In the genomic region with DNA sequence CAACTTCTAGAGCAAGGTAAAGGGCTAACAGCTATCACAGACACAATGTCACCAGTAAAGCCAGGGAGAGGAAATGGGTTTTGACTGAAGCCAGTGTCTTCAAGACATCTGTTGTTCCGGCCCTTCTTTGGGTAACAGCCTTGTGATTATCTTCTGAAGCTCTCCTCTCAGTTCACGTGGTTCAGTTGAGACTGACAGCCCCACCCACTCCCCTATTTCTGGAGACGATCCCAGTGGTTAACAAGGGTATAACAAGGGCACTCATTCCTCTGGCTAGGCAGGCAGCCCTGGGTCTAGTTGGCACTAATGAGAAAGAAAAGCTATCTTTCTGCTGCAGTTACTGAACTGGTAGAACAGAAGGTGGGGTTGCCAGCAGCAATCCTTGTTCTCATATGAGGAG, we compare ENCODE assay signal across 1 cellular context.
A peak's percentile ranks its signal among the peaks of the same experiment; 100 is the strongest.
TF ChIP-seq lines count a peak whose summit lies in the region.

No MANE protein-coding gene starts in this region.

TF ChIP-seq in GM12878, 131 proteins besides CTCF, POLR2A, EP300 and RAD21 (continued from another document):
- TF ChIP-seq, protein P1, sequence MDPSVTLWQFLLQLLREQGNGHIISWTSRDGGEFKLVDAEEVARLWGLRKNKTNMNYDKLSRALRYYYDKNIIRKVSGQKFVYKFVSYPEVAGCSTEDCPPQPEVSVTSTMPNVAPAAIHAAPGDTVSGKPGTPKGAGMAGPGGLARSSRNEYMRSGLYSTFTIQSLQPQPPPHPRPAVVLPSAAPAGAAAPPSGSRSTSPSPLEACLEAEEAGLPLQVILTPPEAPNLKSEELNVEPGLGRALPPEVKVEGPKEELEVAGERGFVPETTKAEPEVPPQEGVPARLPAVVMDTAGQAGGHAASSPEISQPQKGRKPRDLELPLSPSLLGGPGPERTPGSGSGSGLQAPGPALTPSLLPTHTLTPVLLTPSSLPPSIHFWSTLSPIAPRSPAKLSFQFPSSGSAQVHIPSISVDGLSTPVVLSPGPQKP (IDR thresholded peaks at IDR 0.05; ENCODE audit: low read depth, low read length) = no peak
- TF ChIP-seq SRF (IDR thresholded peaks at IDR 0.05; ENCODE audit: low read depth in 2 of 2, low read length in 2 of 2) = no peak
- no peak for TF ChIP-seq SPI1 (IDR thresholded peaks at IDR 0.05; ENCODE audit: borderline replicate concordance, insufficient read depth, low read depth, low read length)
- TF ChIP-seq ZNF622 (IDR thresholded peaks at IDR 0.05) = no peak
- TF ChIP-seq PAX8 (IDR thresholded peaks at IDR 0.05) = no peak
- TF ChIP-seq TAF1 (IDR thresholded peaks at IDR 0.05; ENCODE audit: borderline replicate concordance, low read depth, low read length) = no peak
- TF ChIP-seq SP1 (IDR thresholded peaks at IDR 0.05; ENCODE audit: low read depth, low read length) = no peak
- TF ChIP-seq CEBPZ (IDR thresholded peaks at IDR 0.05; ENCODE audit: low read depth, low read length) = no peak
- TF ChIP-seq LARP7 (IDR thresholded peaks at IDR 0.05) = no peak
- TF ChIP-seq, protein P2, sequence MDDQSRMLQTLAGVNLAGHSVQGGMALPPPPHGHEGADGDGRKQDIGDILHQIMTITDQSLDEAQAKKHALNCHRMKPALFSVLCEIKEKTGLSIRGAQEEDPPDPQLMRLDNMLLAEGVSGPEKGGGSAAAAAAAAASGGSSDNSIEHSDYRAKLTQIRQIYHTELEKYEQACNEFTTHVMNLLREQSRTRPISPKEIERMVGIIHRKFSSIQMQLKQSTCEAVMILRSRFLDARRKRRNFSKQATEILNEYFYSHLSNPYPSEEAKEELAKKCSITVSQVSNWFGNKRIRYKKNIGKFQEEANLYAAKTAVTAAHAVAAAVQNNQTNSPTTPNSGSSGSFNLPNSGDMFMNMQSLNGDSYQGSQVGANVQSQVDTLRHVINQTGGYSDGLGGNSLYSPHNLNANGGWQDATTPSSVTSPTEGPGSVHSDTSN (IDR thresholded peaks at IDR 0.05; ENCODE audit: insufficient replicate concordance, low read depth, low read length) = peak; percentile 81
- TF ChIP-seq, protein P3, sequence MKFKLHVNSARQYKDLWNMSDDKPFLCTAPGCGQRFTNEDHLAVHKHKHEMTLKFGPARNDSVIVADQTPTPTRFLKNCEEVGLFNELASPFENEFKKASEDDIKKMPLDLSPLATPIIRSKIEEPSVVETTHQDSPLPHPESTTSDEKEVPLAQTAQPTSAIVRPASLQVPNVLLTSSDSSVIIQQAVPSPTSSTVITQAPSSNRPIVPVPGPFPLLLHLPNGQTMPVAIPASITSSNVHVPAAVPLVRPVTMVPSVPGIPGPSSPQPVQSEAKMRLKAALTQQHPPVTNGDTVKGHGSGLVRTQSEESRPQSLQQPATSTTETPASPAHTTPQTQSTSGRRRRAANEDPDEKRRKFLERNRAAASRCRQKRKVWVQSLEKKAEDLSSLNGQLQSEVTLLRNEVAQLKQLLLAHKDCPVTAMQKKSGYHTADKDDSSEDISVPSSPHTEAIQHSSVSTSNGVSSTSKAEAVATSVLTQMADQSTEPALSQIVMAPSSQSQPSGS (IDR thresholded peaks at IDR 0.05; ENCODE audit: low read length) = no peak
- no peak for TF ChIP-seq TCF12 (IDR thresholded peaks at IDR 0.05; ENCODE audit: low read depth, low read length)
- TF ChIP-seq, protein P4, sequence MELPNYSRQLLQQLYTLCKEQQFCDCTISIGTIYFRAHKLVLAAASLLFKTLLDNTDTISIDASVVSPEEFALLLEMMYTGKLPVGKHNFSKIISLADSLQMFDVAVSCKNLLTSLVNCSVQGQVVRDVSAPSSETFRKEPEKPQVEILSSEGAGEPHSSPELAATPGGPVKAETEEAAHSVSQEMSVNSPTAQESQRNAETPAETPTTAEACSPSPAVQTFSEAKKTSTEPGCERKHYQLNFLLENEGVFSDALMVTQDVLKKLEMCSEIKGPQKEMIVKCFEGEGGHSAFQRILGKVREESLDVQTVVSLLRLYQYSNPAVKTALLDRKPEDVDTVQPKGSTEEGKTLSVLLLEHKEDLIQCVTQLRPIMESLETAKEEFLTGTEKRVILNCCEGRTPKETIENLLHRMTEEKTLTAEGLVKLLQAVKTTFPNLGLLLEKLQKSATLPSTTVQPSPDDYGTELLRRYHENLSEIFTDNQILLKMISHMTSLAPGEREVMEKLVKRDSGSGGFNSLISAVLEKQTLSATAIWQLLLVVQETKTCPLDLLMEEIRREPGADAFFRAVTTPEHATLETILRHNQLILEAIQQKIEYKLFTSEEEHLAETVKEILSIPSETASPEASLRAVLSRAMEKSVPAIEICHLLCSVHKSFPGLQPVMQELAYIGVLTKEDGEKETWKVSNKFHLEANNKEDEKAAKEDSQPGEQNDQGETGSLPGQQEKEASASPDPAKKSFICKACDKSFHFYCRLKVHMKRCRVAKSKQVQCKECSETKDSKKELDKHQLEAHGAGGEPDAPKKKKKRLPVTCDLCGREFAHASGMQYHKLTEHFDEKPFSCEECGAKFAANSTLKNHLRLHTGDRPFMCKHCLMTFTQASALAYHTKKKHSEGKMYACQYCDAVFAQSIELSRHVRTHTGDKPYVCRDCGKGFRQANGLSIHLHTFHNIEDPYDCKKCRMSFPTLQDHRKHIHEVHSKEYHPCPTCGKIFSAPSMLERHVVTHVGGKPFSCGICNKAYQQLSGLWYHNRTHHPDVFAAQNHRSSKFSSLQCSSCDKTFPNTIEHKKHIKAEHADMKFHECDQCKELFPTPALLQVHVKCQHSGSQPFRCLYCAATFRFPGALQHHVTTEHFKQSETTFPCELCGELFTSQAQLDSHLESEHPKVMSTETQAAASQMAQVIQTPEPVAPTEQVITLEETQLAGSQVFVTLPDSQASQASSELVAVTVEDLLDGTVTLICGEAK (IDR thresholded peaks at IDR 0.05; ENCODE audit: borderline replicate concordance) = no peak
- TF ChIP-seq FOXM1 (IDR thresholded peaks at IDR 0.05; ENCODE audit: low read depth, low read length) = no peak
- no peak for TF ChIP-seq NFYA (IDR thresholded peaks at IDR 0.05; ENCODE audit: borderline replicate concordance, low read depth, low read length)
- no peak for TF ChIP-seq SUZ12 (IDR thresholded peaks at IDR 0.05; ENCODE audit: unreplicated experiment)
- TF ChIP-seq, protein P5, sequence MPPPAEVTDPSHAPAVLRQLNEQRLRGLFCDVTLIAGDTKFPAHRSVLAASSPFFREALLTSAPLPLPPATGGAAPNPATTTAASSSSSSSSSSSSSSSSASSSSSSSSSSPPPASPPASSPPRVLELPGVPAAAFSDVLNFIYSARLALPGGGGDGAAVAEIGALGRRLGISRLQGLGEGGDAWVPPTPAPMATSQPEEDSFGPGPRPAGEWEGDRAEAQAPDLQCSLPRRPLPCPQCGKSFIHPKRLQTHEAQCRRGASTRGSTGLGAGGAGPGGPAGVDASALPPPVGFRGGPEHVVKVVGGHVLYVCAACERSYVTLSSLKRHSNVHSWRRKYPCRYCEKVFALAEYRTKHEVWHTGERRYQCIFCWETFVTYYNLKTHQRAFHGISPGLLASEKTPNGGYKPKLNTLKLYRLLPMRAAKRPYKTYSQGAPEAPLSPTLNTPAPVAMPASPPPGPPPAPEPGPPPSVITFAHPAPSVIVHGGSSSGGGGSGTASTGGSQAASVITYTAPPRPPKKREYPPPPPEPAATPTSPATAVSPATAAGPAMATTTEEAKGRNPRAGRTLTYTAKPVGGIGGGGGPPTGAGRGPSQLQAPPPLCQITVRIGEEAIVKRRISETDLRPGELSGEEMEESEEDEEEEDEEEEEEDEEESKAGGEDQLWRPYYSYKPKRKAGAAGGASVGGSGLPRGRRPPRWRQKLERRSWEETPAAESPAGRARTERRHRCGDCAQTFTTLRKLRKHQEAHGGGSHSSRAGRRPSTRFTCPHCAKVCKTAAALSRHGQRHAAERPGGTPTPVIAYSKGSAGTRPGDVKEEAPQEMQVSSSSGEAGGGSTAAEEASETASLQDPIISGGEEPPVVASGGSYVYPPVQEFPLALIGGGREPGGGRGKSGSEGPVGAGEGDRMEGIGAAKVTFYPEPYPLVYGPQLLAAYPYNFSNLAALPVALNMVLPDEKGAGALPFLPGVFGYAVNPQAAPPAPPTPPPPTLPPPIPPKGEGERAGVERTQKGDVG (CRISPR knock-in tag; IDR thresholded peaks at IDR 0.05) = no peak
- no peak for TF ChIP-seq ZNF24 (IDR thresholded peaks at IDR 0.05)
- TF ChIP-seq BCL11A (IDR thresholded peaks at IDR 0.05; ENCODE audit: low read depth, low read length) = no peak
- no peak for TF ChIP-seq CBX3 (IDR thresholded peaks at IDR 0.05; ENCODE audit: borderline replicate concordance, low read depth)
- TF ChIP-seq PAX5 (IDR thresholded peaks at IDR 0.05; ENCODE audit: borderline replicate concordance, low read depth, low read length) = no peak
- no peak for TF ChIP-seq FOXK2 (IDR thresholded peaks at IDR 0.05)
- TF ChIP-seq, protein P6, sequence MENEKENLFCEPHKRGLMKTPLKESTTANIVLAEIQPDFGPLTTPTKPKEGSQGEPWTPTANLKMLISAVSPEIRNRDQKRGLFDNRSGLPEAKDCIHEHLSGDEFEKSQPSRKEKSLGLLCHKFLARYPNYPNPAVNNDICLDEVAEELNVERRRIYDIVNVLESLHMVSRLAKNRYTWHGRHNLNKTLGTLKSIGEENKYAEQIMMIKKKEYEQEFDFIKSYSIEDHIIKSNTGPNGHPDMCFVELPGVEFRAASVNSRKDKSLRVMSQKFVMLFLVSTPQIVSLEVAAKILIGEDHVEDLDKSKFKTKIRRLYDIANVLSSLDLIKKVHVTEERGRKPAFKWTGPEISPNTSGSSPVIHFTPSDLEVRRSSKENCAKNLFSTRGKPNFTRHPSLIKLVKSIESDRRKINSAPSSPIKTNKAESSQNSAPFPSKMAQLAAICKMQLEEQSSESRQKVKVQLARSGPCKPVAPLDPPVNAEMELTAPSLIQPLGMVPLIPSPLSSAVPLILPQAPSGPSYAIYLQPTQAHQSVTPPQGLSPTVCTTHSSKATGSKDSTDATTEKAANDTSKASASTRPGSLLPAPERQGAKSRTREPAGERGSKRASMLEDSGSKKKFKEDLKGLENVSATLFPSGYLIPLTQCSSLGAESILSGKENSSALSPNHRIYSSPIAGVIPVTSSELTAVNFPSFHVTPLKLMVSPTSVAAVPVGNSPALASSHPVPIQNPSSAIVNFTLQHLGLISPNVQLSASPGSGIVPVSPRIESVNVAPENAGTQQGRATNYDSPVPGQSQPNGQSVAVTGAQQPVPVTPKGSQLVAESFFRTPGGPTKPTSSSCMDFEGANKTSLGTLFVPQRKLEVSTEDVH (IDR thresholded peaks at IDR 0.05; ENCODE audit: low read depth, partially characterized antibody) = no peak
- TF ChIP-seq, protein P7, sequence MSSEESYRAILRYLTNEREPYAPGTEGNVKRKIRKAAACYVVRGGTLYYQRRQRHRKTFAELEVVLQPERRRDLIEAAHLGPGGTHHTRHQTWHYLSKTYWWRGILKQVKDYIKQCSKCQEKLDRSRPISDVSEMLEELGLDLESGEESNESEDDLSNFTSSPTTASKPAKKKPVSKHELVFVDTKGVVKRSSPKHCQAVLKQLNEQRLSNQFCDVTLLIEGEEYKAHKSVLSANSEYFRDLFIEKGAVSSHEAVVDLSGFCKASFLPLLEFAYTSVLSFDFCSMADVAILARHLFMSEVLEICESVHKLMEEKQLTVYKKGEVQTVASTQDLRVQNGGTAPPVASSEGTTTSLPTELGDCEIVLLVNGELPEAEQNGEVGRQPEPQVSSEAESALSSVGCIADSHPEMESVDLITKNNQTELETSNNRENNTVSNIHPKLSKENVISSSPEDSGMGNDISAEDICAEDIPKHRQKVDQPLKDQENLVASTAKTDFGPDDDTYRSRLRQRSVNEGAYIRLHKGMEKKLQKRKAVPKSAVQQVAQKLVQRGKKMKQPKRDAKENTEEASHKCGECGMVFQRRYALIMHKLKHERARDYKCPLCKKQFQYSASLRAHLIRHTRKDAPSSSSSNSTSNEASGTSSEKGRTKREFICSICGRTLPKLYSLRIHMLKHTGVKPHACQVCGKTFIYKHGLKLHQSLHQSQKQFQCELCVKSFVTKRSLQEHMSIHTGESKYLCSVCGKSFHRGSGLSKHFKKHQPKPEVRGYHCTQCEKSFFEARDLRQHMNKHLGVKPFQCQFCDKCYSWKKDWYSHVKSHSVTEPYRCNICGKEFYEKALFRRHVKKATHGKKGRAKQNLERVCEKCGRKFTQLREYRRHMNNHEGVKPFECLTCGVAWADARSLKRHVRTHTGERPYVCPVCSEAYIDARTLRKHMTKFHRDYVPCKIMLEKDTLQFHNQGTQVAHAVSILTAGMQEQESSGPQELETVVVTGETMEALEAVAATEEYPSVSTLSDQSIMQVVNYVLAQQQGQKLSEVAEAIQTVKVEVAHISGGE (CRISPR knock-in tag; IDR thresholded peaks at IDR 0.05) = no peak
- 0 out of 2 replicates have a peak, but pooled peaks have one; percentile 22 for TF ChIP-seq RFX5 (IDR thresholded peaks at IDR 0.05; ENCODE audit: low read depth, low read length)
- no peak for TF ChIP-seq ZNF217 (IDR thresholded peaks at IDR 0.05)
- TF ChIP-seq, protein P8, sequence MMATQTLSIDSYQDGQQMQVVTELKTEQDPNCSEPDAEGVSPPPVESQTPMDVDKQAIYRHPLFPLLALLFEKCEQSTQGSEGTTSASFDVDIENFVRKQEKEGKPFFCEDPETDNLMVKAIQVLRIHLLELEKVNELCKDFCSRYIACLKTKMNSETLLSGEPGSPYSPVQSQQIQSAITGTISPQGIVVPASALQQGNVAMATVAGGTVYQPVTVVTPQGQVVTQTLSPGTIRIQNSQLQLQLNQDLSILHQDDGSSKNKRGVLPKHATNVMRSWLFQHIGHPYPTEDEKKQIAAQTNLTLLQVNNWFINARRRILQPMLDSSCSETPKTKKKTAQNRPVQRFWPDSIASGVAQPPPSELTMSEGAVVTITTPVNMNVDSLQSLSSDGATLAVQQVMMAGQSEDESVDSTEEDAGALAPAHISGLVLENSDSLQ (IDR thresholded peaks at IDR 0.05) = peak; percentile 95
